21 cellular contexts compared by ENCODE assay signal in the genomic region with DNA sequence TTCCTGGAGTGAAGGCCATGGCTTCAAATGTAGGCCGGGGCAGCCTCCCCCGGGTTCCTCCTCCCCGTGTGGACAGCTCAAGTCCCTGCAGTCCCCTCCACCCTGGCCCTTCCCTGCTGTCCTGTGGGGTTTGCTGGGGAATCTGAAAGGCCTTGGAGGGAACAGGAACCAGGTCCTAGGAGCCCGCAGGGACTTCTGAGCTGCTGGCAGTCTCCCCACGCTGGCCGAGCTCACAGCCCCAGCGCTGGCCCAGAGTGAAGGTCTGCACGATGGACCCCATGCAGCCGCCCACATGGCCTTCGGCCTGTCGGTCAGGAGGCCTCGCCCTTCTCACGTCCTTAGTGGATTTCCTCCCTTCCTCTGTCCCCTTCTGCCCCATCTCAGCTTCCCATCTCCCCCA. TPM values are rescaled to one million over a fixed set of nuclear protein-coding genes. Genes with fewer than 3 reads are reported as not detected.
A peak's percentile ranks its signal among the peaks of the same experiment; 100 is the strongest.
DNase-seq lines count a peak whose midpoint lies in the region; ATAC-seq, FAIRE-seq and TF ChIP-seq lines count a peak whose summit lies in the region.
"Had no signal": no experiment of that assay in that cellular context is flagged by ENCODE, and none has a peak within 500 bp of the region (broad histone marks: within the 10 kb centered on the region; RNA-seq: fewer than 3 reads in every experiment).

No MANE protein-coding gene starts in this region.

- no peak for FAIRE-seq in astrocyte (lab: Jason Lieb, UNC)

- H3K4me1 Mint-ChIP-seq in astrocyte (ENCODE audit: low read depth, unreplicated experiment) (peaks cover 33% of the 10 kb centered on the region), immature natural killer cell (peaks cover 57 to 66% of the 10 kb centered on the region in 2 donors), progenitor cell of endocrine pancreas (ENCODE audit: low read depth) (peaks cover 25% of the 10 kb centered on the region)
- H3K4me1 Mint-ChIP-seq in activated CD4-positive, alpha-beta T cell treated with anti-CD3 and anti-CD28 coated beads for 36 hours = no peaks in the 10 kb centered on the region

- H4K20me1 ChIP-seq in astrocyte (ENCODE audit: insufficient read depth, low read length) = no peaks in the 10 kb centered on the region

- intact Hi-C loops in activated CD4-positive, alpha-beta T cell treated with anti-CD3 and anti-CD28 coated beads for 36 hours (cut with DNase I, micrococcal nuclease) = no loop called here

- ATAC-seq in activated CD4-positive, alpha-beta T cell treated with anti-CD3 and anti-CD28 coated beads for 36 hours = no peak
- ATAC-seq in GM19467 (IDR thresholded peaks at IDR 0.05; ENCODE audit: unreplicated experiment) (no peak), HG03565 (IDR thresholded peaks at IDR 0.05; ENCODE audit: unreplicated experiment) (no peak)
- ATAC-seq: HCT116; left lung; naive thymus-derived CD8-positive, alpha-beta T cell had no signal

- POLR2A ChIA-PET in activated CD4-positive, alpha-beta T cell treated with anti-CD3 and anti-CD28 coated beads for 36 hours (lab: Charles Lee) = no interaction called here

- no peak for TF ChIP-seq CTCF in astrocyte (IDR thresholded peaks at IDR 0.05; ENCODE audit: insufficient read depth, low read depth, low read length)
- TF ChIP-seq CTCF in progenitor cell of endocrine pancreas (IDR thresholded peaks at IDR 0.05; ENCODE audit: unreplicated experiment) = no peak

- H3K27ac Mint-ChIP-seq in astrocyte (ENCODE audit: unreplicated experiment) = peak overlapping the region; percentile 96
- H3K27ac Mint-ChIP-seq in immature natural killer cell = peak overlapping the region; percentile 82 to 98 (median 98)
- H3K27ac Mint-ChIP-seq in progenitor cell of endocrine pancreas = peak overlapping the region; percentile 88
- H3K27ac Mint-ChIP-seq in activated CD4-positive, alpha-beta T cell treated with anti-CD3 and anti-CD28 coated beads for 36 hours = no peak overlapping the region
- H3K27ac Mint-ChIP-seq: naive thymus-derived CD8-positive, alpha-beta T cell had no signal

- peak overlapping the region; percentile 37 for H2AFZ ChIP-seq in astrocyte (ENCODE audit: low read depth, low read length)

- H3K9me3 ChIP-seq in astrocyte (ENCODE audit: insufficient read depth, low read depth, low read length) = no peaks in the 10 kb centered on the region
- H3K9me3 ChIP-seq: left lung, SJCRH30 had no signal

- H3K4me1 ChIP-seq in astrocyte (ENCODE audit: insufficient read depth, low read length) = peaks cover 37% of the 10 kb centered on the region

- peak overlapping the region; percentile 73 for H3K4me2 ChIP-seq in astrocyte (ENCODE audit: low read length)

- CTCF ChIA-PET in activated CD4-positive, alpha-beta T cell treated with anti-CD3 and anti-CD28 coated beads for 36 hours (lab: Charles Lee) = no interaction called here

- peak overlapping the region; percentile 79 for H3K4me3 Mint-ChIP-seq in astrocyte (ENCODE audit: unreplicated experiment)
- H3K4me3 Mint-ChIP-seq in immature natural killer cell = peak overlapping the region; percentile 68 to 79 (median 78)
- no peak overlapping the region for H3K4me3 Mint-ChIP-seq in progenitor cell of endocrine pancreas (ENCODE audit: low read depth)
- H3K4me3 Mint-ChIP-seq in activated CD4-positive, alpha-beta T cell treated with anti-CD3 and anti-CD28 coated beads for 36 hours = no peak overlapping the region
- H3K4me3 Mint-ChIP-seq: naive thymus-derived CD8-positive, alpha-beta T cell had no signal

- H3K36me3 Mint-ChIP-seq in astrocyte (ENCODE audit: low read depth, unreplicated experiment) (peaks cover 2% of the 10 kb centered on the region), immature natural killer cell (peaks cover 0 to 5% (median 0%) of the 10 kb centered on the region in 3 donors), progenitor cell of endocrine pancreas (ENCODE audit: insufficient read depth) (no peaks in the 10 kb centered on the region)
- H3K36me3 Mint-ChIP-seq in activated CD4-positive, alpha-beta T cell treated with anti-CD3 and anti-CD28 coated beads for 36 hours (ENCODE audit: low read depth) = no peaks in the 10 kb centered on the region
- H3K36me3 Mint-ChIP-seq: naive thymus-derived CD8-positive, alpha-beta T cell had no signal

- peak overlapping the region; percentile 54 for H3K9ac ChIP-seq in astrocyte (ENCODE audit: low read length)

- H3K27me3 Mint-ChIP-seq in astrocyte (ENCODE audit: low read depth, unreplicated experiment) (peaks cover 6% of the 10 kb centered on the region), immature natural killer cell (ENCODE audit: low read depth in 3 of 3) (peaks cover 0 to 13% (median 3%) of the 10 kb centered on the region in 3 donors), progenitor cell of endocrine pancreas (peaks cover 13% of the 10 kb centered on the region)
- H3K27me3 Mint-ChIP-seq in activated CD4-positive, alpha-beta T cell treated with anti-CD3 and anti-CD28 coated beads for 36 hours = no peaks in the 10 kb centered on the region
- H3K27me3 Mint-ChIP-seq: naive thymus-derived CD8-positive, alpha-beta T cell had no signal

- H3K27me3 ChIP-seq in astrocyte (ENCODE audit: insufficient read depth, low read length) = no peaks in the 10 kb centered on the region
- H3K27me3 ChIP-seq: brain microvascular endothelial cell, left lung had no signal

- no peak overlapping the region for H3K4me3 ChIP-seq in astrocyte (ENCODE audit: insufficient read depth, low read depth, low read length)
- H3K4me3 ChIP-seq: left lung, SJCRH30 had no signal

- H3K9me3 Mint-ChIP-seq in astrocyte (ENCODE audit: unreplicated experiment) = no peaks in the 10 kb centered on the region
- H3K9me3 Mint-ChIP-seq in immature natural killer cell = no peaks in the 10 kb centered on the region
- H3K9me3 Mint-ChIP-seq in progenitor cell of endocrine pancreas (ENCODE audit: low read depth) = no peaks in the 10 kb centered on the region
- H3K9me3 Mint-ChIP-seq in activated CD4-positive, alpha-beta T cell treated with anti-CD3 and anti-CD28 coated beads for 36 hours (ENCODE audit: low read depth) = peaks cover 4% of the 10 kb centered on the region
- H3K9me3 Mint-ChIP-seq: naive thymus-derived CD8-positive, alpha-beta T cell had no signal

- DNase-seq in ELF-1 (ENCODE audit: low read depth, low spot score) (peak; percentile 37), astrocyte (ENCODE audit: low read depth) (no peak), immature natural killer cell (no peak), progenitor cell of endocrine pancreas (ENCODE audit: low spot score, unreplicated experiment) (no peak), DMS 273 treated with DMSO at 0.1 percent for 48 hours (lab: John Stamatoyannopoulos, UW) (no peak)
- no peak for DNase-seq in activated CD4-positive, alpha-beta T cell treated with anti-CD3 and anti-CD28 coated beads for 36 hours
- DNase-seq: activated CD4-positive, alpha-beta T cell treated with anti-CD3 and anti-CD28 coated beads for 4 hours; activated CD8-positive, alpha-beta memory T cell treated with anti-CD3 and anti-CD28 coated beads, Interleukin-2, amount 50 U/mL, for 4 hours; activated naive CD4-positive, alpha-beta T cell treated with Interleukin-2 at 50 U/mL for 16 hours; naive thymus-derived CD8-positive, alpha-beta T cell; NCI-H1930; NCI-H510A treated with DMSO at 0.1 percent for 48 hours; stimulated activated CD4-positive, alpha-beta T cell treated with anti-CD3 and anti-CD28 coated beads, Interleukin-1b, Interleukin-23, amount 100 ng/mL, for 48 hours; substantia nigra; T-helper 9 cell had no signal

- no peaks in the 10 kb centered on the region for H3K36me3 ChIP-seq in astrocyte (ENCODE audit: insufficient read depth, low read length)
- H3K36me3 ChIP-seq: brain microvascular endothelial cell, left lung, SJCRH30 had no signal

- H3K79me2 ChIP-seq in astrocyte (ENCODE audit: insufficient read depth, low read length) = no peaks in the 10 kb centered on the region

- H3K27ac ChIP-seq in astrocyte (ENCODE audit: low read depth, low read length) = no peak overlapping the region
- H3K27ac ChIP-seq: brain microvascular endothelial cell, left lung, SJCRH30 had no signal

RNA-seq across cellular contexts. Expression of a gene that starts 25.7 kb away (rescaled TPM):
- total RNA-seq in astrocyte (34.1 and 35.5 TPM in 2 replicates), progenitor cell of endocrine pancreas (109 and 130 TPM in 2 replicates)
- polyA plus RNA-seq in immature natural killer cell = 10 to 100 TPM in 1 of 3 donors, 1 to 10 TPM in 1, under 1 TPM in 1; 0.98 to 22.8 (median 4.3) TPM
- total RNA-seq in activated CD4-positive, alpha-beta T cell treated with anti-CD3 and anti-CD28 coated beads for 36 hours = 10 to 100 TPM; 70.0 to 79.4 TPM

Comparison
In these comparisons a context has a peak if more than half of its experiments do, and no peak if none do; other contexts are left out.
1. H3K4me3 Mint-ChIP-seq: peak in astrocyte (single experiment) and immature natural killer cell (5 of 5); none in progenitor cell of endocrine pancreas (single experiment) and activated CD4-positive, alpha-beta T cell treated with anti-CD3 and anti-CD28 coated beads for 36 hours (single experiment).